Comparison of ENCODE assay signal across 8 cellular contexts in the genomic region with DNA sequence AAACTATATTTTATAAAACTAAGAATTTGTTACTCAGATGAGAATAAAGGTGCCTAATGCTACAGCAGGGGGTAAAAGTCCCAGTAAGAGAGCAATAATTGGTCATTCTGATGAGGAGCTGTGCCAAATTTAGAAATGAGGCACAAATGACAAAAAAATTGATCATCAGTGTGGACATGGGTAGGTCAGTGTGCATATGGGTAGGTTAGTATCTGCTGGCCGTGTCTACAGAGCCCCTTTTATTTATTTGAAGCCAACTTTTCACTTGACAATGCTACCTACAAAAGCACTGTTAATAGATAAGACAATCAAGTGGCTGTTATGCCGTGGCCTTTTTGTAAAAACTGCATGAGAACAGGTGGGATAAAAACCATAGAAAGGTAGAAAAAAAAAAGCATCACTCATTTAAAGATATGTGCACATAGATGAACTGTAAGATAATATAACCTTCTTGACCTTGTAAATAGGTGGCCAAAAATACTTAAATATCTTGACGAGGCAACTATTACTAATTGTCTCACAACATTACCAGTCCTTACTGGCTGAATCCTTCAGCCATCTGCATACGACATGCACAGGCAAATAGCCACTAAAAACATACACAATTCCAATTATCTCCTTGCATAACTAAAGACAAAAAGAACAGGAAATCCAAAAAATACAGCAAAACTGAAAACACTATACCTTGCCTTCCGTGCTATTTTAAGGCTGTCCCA.
DNase-seq lines count a peak whose midpoint lies in the region; TF ChIP-seq lines count a peak whose summit lies in the region.

No MANE protein-coding gene starts in this region.

- peaks cover 54% of the 10 kb centered on the region for H3K4me1 Mint-ChIP-seq in CD14-positive monocyte
- peaks cover 23% of the 10 kb centered on the region for H3K4me1 Mint-ChIP-seq in neural crest cell

- no peaks in the 10 kb centered on the region for H3K9me2 ChIP-seq in Loucy (replicated peaks; ENCODE audit: low read depth, low read length)

- 0 out of 2 replicates have a peak overlapping the region, but pooled peaks have one; percentile 87 for H2AFZ ChIP-seq in Loucy (ENCODE audit: low read length)

- peaks cover 23% of the 10 kb centered on the region for H3K4me1 ChIP-seq in Loucy (ENCODE audit: insufficient read depth, low read length, poor library complexity, severe bottlenecking)
- peaks cover 13 to 17% of the 10 kb centered on the region in 2 donors for H3K4me1 ChIP-seq in duodenal mucosa (ENCODE audit: control insufficient read depth in 1 of 2, insufficient read depth in 2 of 2, low read length in 2 of 2)

- peak overlapping the region; percentile 72 for H3K4me3 ChIP-seq in Loucy (ENCODE audit: low read length, poor library complexity, severe bottlenecking)
- H3K4me3 ChIP-seq in duodenal mucosa (ENCODE audit: low read depth in 1 of 2, low read length in 2 of 2): peak overlapping the region; percentile 74 to 78

- DNase-seq in CD14-positive monocyte (ENCODE audit: low spot score) (no peak), neural crest cell (ENCODE audit: low read depth, low spot score) (no peak), SHP77 treated with DMSO at 0.1 percent for 48 hours (lab: John Stamatoyannopoulos, UW) (no peak), NCI-H2171 treated with DMSO at 0.1 percent for 48 hours (lab: John Stamatoyannopoulos, UW) (no peak), GM19238 (ENCODE audit: insufficient read length, low spot score) (no peak), NCI-H524 treated with DMSO at 0.1 percent for 48 hours (lab: John Stamatoyannopoulos, UW) (no peak)

- no peak overlapping the region for H3K27ac ChIP-seq in duodenal mucosa (ENCODE audit: low read depth, low read length)

- no peaks in the 10 kb centered on the region for H3K79me2 ChIP-seq in Loucy (ENCODE audit: insufficient read depth, low read length)

- H3K27ac Mint-ChIP-seq in CD14-positive monocyte: peak overlapping the region in 1 of 7 donors; percentile 32
- no peak overlapping the region for H3K27ac Mint-ChIP-seq in neural crest cell (ENCODE audit: unreplicated experiment)

- peaks cover 0 to 4% of the 10 kb centered on the region in 2 donors for H3K36me3 Mint-ChIP-seq in CD14-positive monocyte
- no peaks in the 10 kb centered on the region for H3K36me3 Mint-ChIP-seq in neural crest cell (ENCODE audit: low read depth)

- H3F3A ChIP-seq in Loucy (ENCODE audit: low read depth): no peaks in the 10 kb centered on the region

- no peak for TF ChIP-seq CTCF in CD14-positive monocyte (IDR thresholded peaks at IDR 0.05)
- no peak for TF ChIP-seq CTCF in Loucy (conservative IDR thresholded peaks at IDR 0.05; ENCODE audit: low read length)
- no peak for TF ChIP-seq CTCF in neural crest cell (conservative IDR thresholded peaks at IDR 0.05)

- H3K9ac ChIP-seq in Loucy (ENCODE audit: low read depth, low read length, poor library complexity, severe bottlenecking) (peak overlapping the region; percentile 72), duodenal mucosa (ENCODE audit: low read depth in 1 of 2, low read length in 2 of 2) (peak overlapping the region; percentile 49 to 69)

- intact Hi-C loops in CD14-positive monocyte (cut with micrococcal nuclease): no loop called here

- H3K27me3 Mint-ChIP-seq in CD14-positive monocyte (ENCODE audit: low read depth in 3 of 3): peaks cover 0 to 3% (median 0%) of the 10 kb centered on the region in 3 donors
- H3K27me3 Mint-ChIP-seq in neural crest cell (ENCODE audit: low read depth): peaks cover 42% of the 10 kb centered on the region

- no peaks in the 10 kb centered on the region for H4K20me1 ChIP-seq in Loucy (ENCODE audit: insufficient read depth, low read length, poor library complexity, severe bottlenecking)

- H3K9me3 ChIP-seq in Loucy (ENCODE audit: insufficient read depth, low read depth, low read length): no peaks in the 10 kb centered on the region
- no peaks in the 10 kb centered on the region for H3K9me3 ChIP-seq in duodenal mucosa (ENCODE audit: control insufficient read depth in 1 of 2, low read length in 2 of 2)

- no peaks in the 10 kb centered on the region for H3K9me3 Mint-ChIP-seq in CD14-positive monocyte
- H3K9me3 Mint-ChIP-seq in neural crest cell: no peaks in the 10 kb centered on the region

- H3K4me3 Mint-ChIP-seq in CD14-positive monocyte: peak overlapping the region; percentile 98 to 100
- peak overlapping the region; percentile 90 for H3K4me3 Mint-ChIP-seq in neural crest cell

- peak overlapping the region; percentile 62 for H3K4me2 ChIP-seq in Loucy (ENCODE audit: low read depth, low read length, poor library complexity, severe bottlenecking)

- no peaks in the 10 kb centered on the region for H3K36me3 ChIP-seq in Loucy (ENCODE audit: insufficient read depth, low read length)
- no peaks in the 10 kb centered on the region for H3K36me3 ChIP-seq in duodenal mucosa (ENCODE audit: control insufficient read depth in 1 of 2, insufficient read depth in 2 of 2, low read length in 2 of 2)

- H3K27me3 ChIP-seq in Loucy (ENCODE audit: insufficient read depth, low read length, poor library complexity, severe bottlenecking): no peaks in the 10 kb centered on the region
- no peaks in the 10 kb centered on the region for H3K27me3 ChIP-seq in duodenal mucosa (ENCODE audit: control insufficient read depth in 1 of 2, insufficient read depth in 2 of 2, low read length in 2 of 2)
